Comparison of ENCODE assay signal across 9 cellular contexts in genomic region chr9:92954078-92954861, GRCh38. TPM values are rescaled to one million over a fixed set of nuclear protein-coding genes. Genes with fewer than 3 reads are reported as not detected.
DNase-seq lines count a peak whose midpoint lies in the region; ATAC-seq and TF ChIP-seq lines count a peak whose summit lies in the region.
"Had no signal": no experiment of that assay in that cellular context is flagged by ENCODE, and none has a peak within 500 bp of the region (broad histone marks: within the 10 kb centered on the region; RNA-seq: fewer than 3 reads in every experiment).

No MANE protein-coding gene starts in this region.

- H3K4me1 Mint-ChIP-seq in activated CD8-positive, alpha-beta memory T cell treated with anti-CD3 and anti-CD28 coated beads, Interleukin-2, amount 10 ng/mL, durations not matched to agents 7 days and 5 days = peaks cover 54% of the 10 kb centered on the region

- peak overlapping the region; percentile 65 for H3K4me3 Mint-ChIP-seq in activated CD8-positive, alpha-beta memory T cell treated with anti-CD3 and anti-CD28 coated beads, Interleukin-2, amount 10 ng/mL, durations not matched to agents 7 days and 5 days

- H3K36me3 Mint-ChIP-seq in activated CD8-positive, alpha-beta memory T cell treated with anti-CD3 and anti-CD28 coated beads, Interleukin-2, amount 10 ng/mL, durations not matched to agents 7 days and 5 days = no peaks in the 10 kb centered on the region

- ATAC-seq in GM21423 (IDR thresholded peaks at IDR 0.05; ENCODE audit: unreplicated experiment) (peak; percentile 76), foreskin keratinocyte (peak; percentile 41), HG03521 (IDR thresholded peaks at IDR 0.05; ENCODE audit: unreplicated experiment) (no peak)
- peak; percentile 84 for ATAC-seq in activated CD8-positive, alpha-beta memory T cell treated with anti-CD3 and anti-CD28 coated beads, Interleukin-2, amount 10 ng/mL, durations not matched to agents 7 days and 5 days

- DNase-seq in NCI-H1105 treated with DMSO at 0.1 percent for 48 hours (lab: John Stamatoyannopoulos, UW) = peak; percentile 78
- DNase-seq in activated CD8-positive, alpha-beta memory T cell treated with anti-CD3 and anti-CD28 coated beads, Interleukin-2, amount 10 ng/mL, durations not matched to agents 7 days and 5 days = peak; percentile 94
- DNase-seq in foreskin keratinocyte = peak; percentile 67 to 82
- peak; percentile 71 to 79 for DNase-seq in stimulated activated CD8-positive, alpha-beta memory T cell treated with anti-CD3 and anti-CD28 coated beads, Interleukin-15, amount 100 ng/mL, for 48 hours (ENCODE audit: low read depth in 2 of 2)
- no peak for DNase-seq in NCI-H524 treated with DMSO at 0.1 percent for 48 hours (lab: John Stamatoyannopoulos, UW)
- DNase-seq in caudate nucleus (lab: John Stamatoyannopoulos, UW) = no peak
- DNase-seq: psoas muscle had no signal

- TF ChIP-seq CTCF in foreskin keratinocyte (conservative IDR thresholded peaks at IDR 0.05) = no peak

- H3K4me1 ChIP-seq in foreskin keratinocyte = peaks cover 16% of the 10 kb centered on the region
- H3K4me1 ChIP-seq: psoas muscle had no signal

- CTCF ChIA-PET in activated CD8-positive, alpha-beta memory T cell treated with anti-CD3 and anti-CD28 coated beads, Interleukin-2, amount 10 ng/mL, durations not matched to agents 7 days and 5 days (lab: Charles Lee) = interaction anchor here (0.6 to 3.3 kb wide), 16 partner anchors 10 to 348 kb away, joined by 3 to 27 read pairs (median 4); no protein-coding TSS in a partner anchor

- no peaks in the 10 kb centered on the region for H3K9me3 Mint-ChIP-seq in activated CD8-positive, alpha-beta memory T cell treated with anti-CD3 and anti-CD28 coated beads, Interleukin-2, amount 10 ng/mL, durations not matched to agents 7 days and 5 days (ENCODE audit: low read depth)

- no peak overlapping the region for H3K27ac ChIP-seq in foreskin keratinocyte
- H3K27ac ChIP-seq in caudate nucleus (ENCODE audit: low read depth, low read length) = no peak overlapping the region
- H3K27ac ChIP-seq: psoas muscle had no signal

- H3K27me3 ChIP-seq in foreskin keratinocyte = no peaks in the 10 kb centered on the region

- H3K27ac Mint-ChIP-seq in activated CD8-positive, alpha-beta memory T cell treated with anti-CD3 and anti-CD28 coated beads, Interleukin-2, amount 10 ng/mL, durations not matched to agents 7 days and 5 days = peak overlapping the region; percentile 90

- H3K27me3 Mint-ChIP-seq in activated CD8-positive, alpha-beta memory T cell treated with anti-CD3 and anti-CD28 coated beads, Interleukin-2, amount 10 ng/mL, durations not matched to agents 7 days and 5 days = no peaks in the 10 kb centered on the region

RNA-seq across cellular contexts. Expression of gene FGD3, which starts 6.9 kb away (rescaled TPM):
- 10 to 100 TPM; 72.1 to 91.2 TPM for total RNA-seq in activated CD8-positive, alpha-beta memory T cell treated with anti-CD3 and anti-CD28 coated beads, Interleukin-2, amount 10 ng/mL, durations not matched to agents 7 days and 5 days
- total RNA-seq in foreskin keratinocyte = 0.11 and 0.20 TPM in 2 replicates
- polyA plus RNA-seq in foreskin keratinocyte = 0.08 and 0.13 TPM in 2 replicates

Comparison
In these comparisons a context has a peak if more than half of its experiments do, and no peak if none do; other contexts are left out.
1. DNase-seq: peak in NCI-H1105 treated with DMSO at 0.1 percent for 48 hours (single experiment), activated CD8-positive, alpha-beta memory T cell treated with anti-CD3 and anti-CD28 coated beads, Interleukin-2, amount 10 ng/mL, durations not matched to agents 7 days and 5 days (single experiment), foreskin keratinocyte (2 of 2) and stimulated activated CD8-positive, alpha-beta memory T cell treated with anti-CD3 and anti-CD28 coated beads, Interleukin-15, amount 100 ng/mL, for 48 hours (2 of 2); none in NCI-H524 treated with DMSO at 0.1 percent for 48 hours (single experiment) and caudate nucleus (0 of 61).
2. RNA of gene FGD3, which starts 6.9 kb away (total RNA-seq): 72.1 to 91.2 TPM in activated CD8-positive, alpha-beta memory T cell treated with anti-CD3 and anti-CD28 coated beads, Interleukin-2, amount 10 ng/mL, durations not matched to agents 7 days and 5 days; 0.11 to 0.20 TPM in foreskin keratinocyte; every median in the first group is over 10 times any median in the second.